14 cellular contexts compared by ENCODE assay signal in genomic region chr12:51205350-51205749, GRCh38. TPM values are rescaled to one million over a fixed set of nuclear protein-coding genes. Genes with fewer than 3 reads are reported as not detected.
DNase-seq lines count a peak whose midpoint lies in the region; ATAC-seq and TF ChIP-seq lines count a peak whose summit lies in the region.
"Had no signal": no experiment of that assay in that cellular context is flagged by ENCODE, and none has a peak within 500 bp of the region (broad histone marks: within the 10 kb centered on the region; RNA-seq: fewer than 3 reads in every experiment).

No MANE protein-coding gene starts in this region.

- 0 out of 2 replicates have a peak overlapping the region, but pooled peaks have one; percentile 21 for H3K27ac ChIP-seq in 22Rv1
- peak overlapping the region; percentile 46 for H3K27ac ChIP-seq in angular gyrus (ENCODE audit: low read depth, low read length)
- no peak overlapping the region for H3K27ac ChIP-seq in lower lobe of right lung
- H3K27ac ChIP-seq: A549 had no signal

- intact Hi-C loops in lower lobe of right lung (cut with DNase I), result no loop called here

- no peaks in the 10 kb centered on the region for H3K27me3 ChIP-seq in lower lobe of right lung (ENCODE audit: low read depth)

- H3K36me3 ChIP-seq in lower lobe of right lung, result peaks cover 16% of the 10 kb centered on the region

- H3K9me3 ChIP-seq in lower lobe of right lung, result no peaks in the 10 kb centered on the region
- H3K9me3 ChIP-seq: A549 had no signal

- no peak for ATAC-seq in lower lobe of right lung
- ATAC-seq: A549 had no signal

- no peak for TF ChIP-seq CTCF in 22Rv1 (IDR thresholded peaks at IDR 0.05)
- no peak for TF ChIP-seq CTCF in lower lobe of right lung (IDR thresholded peaks at IDR 0.05)

- no peak overlapping the region for H3K4me3 ChIP-seq in lower lobe of right lung
- H3K4me3 ChIP-seq: A549 had no signal

- DNase-seq in lower lobe of right lung (peak; percentile 28), putamen (ENCODE audit: low spot score) (peak; percentile 27), GM19240 (ENCODE audit: insufficient read length, low spot score) (no peak), retina (no peak), SKM-1 treated with dmso at 0.1 percent for 144 hours (lab: John Stamatoyannopoulos, UW; ENCODE audit: unreplicated experiment) (no peak)
- DNase-seq: DMS 273 treated with DMSO at 0.1 percent for 48 hours, GDM1, GOT3, NCI-H1105 treated with DMSO at 0.1 percent for 48 hours, NCI-H187, NCI-H526 had no signal

- H3K4me1 ChIP-seq in lower lobe of right lung, result no peaks in the 10 kb centered on the region

RNA-seq across cellular contexts. Expression of gene POU6F1, which starts 12.5 kb away (rescaled TPM):
- total RNA-seq in lower lobe of right lung, result 13.5 TPM

RNA-seq across cellular contexts. Expression of gene TFCP2, which starts 32.4 kb away (rescaled TPM):
- total RNA-seq in lower lobe of right lung, result 30.2 TPM

RNA-seq across cellular contexts. Expression of gene DAZAP2, which starts 33.3 kb away (rescaled TPM):
- total RNA-seq in lower lobe of right lung, result 259 TPM

Comparison
In these comparisons a context has a peak if more than half of its experiments do, and no peak if none do; other contexts are left out.
1. DNase-seq: peak in lower lobe of right lung (single experiment) and putamen (single experiment); none in GM19240 (single experiment), retina (single experiment) and SKM-1 treated with dmso at 0.1 percent for 144 hours (single experiment).